In genomic region chr1:33234588-33234990, GRCh38 we compare ENCODE assay signal across 1 cellular context.
TF ChIP-seq lines count a peak whose summit lies in the region.

No MANE protein-coding gene starts in this region.

TF ChIP-seq in IMR-90, 13 proteins besides CTCF, POLR2A, EP300 and RAD21 (continued from another document):
- TF ChIP-seq USF2 (IDR thresholded peaks at IDR 0.05; ENCODE audit: low read depth, low read length) (no peak), NFE2L2 (IDR thresholded peaks at IDR 0.05; ENCODE audit: low read depth, low read length) (no peak), CHD1 (IDR thresholded peaks at IDR 0.05; ENCODE audit: low read depth, low read length) (no peak)
TF ChIP-seq in IMR-90: peak in this region for 0.
